1 cellular context compared by ENCODE assay signal in the genomic region with DNA sequence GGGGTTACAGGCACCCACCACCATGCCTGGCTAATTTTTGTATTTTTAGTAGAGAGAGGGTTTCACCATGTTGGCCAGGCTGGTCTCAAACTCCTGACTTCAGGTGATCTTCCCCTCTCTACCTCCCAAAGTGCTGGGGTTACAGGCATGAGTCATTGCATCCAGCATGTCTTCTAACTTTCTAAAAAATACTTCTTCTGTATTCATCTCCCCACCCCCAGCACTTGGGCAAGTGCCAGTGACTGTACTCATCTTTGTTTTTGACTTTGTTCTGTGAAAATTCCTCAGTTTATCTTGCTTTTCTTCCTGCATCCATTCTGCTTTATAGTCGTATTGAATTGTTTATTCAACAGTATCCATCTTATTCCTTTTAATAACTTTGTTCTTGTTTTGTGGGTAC.
TF ChIP-seq lines count a peak whose summit lies in the region.

No MANE protein-coding gene starts in this region.

TF ChIP-seq in WTC11, 78 proteins besides CTCF, POLR2A, EP300 and RAD21 (continued from another document):
- TF ChIP-seq ELF4 (CRISPR knock-in tag; IDR thresholded peaks at IDR 0.05; ENCODE audit: low read depth) (no peak), RELA (CRISPR knock-in tag; IDR thresholded peaks at IDR 0.05; ENCODE audit: borderline replicate concordance) (no peak), RORB (CRISPR knock-in tag; IDR thresholded peaks at IDR 0.05) (no peak), IRF2 (CRISPR knock-in tag; IDR thresholded peaks at IDR 0.05; ENCODE audit: borderline replicate concordance, low read depth) (no peak), CREM (CRISPR knock-in tag; IDR thresholded peaks at IDR 0.05) (no peak), TCF7 (CRISPR knock-in tag; IDR thresholded peaks at IDR 0.05; ENCODE audit: low read depth) (no peak), ZNF219 (CRISPR knock-in tag; IDR thresholded peaks at IDR 0.05; ENCODE audit: borderline replicate concordance) (no peak), FOXJ3 (CRISPR knock-in tag; IDR thresholded peaks at IDR 0.05; ENCODE audit: borderline replicate concordance) (no peak), PRRX2 (CRISPR knock-in tag; IDR thresholded peaks at IDR 0.05) (no peak)
- TF ChIP-seq, protein P1, sequence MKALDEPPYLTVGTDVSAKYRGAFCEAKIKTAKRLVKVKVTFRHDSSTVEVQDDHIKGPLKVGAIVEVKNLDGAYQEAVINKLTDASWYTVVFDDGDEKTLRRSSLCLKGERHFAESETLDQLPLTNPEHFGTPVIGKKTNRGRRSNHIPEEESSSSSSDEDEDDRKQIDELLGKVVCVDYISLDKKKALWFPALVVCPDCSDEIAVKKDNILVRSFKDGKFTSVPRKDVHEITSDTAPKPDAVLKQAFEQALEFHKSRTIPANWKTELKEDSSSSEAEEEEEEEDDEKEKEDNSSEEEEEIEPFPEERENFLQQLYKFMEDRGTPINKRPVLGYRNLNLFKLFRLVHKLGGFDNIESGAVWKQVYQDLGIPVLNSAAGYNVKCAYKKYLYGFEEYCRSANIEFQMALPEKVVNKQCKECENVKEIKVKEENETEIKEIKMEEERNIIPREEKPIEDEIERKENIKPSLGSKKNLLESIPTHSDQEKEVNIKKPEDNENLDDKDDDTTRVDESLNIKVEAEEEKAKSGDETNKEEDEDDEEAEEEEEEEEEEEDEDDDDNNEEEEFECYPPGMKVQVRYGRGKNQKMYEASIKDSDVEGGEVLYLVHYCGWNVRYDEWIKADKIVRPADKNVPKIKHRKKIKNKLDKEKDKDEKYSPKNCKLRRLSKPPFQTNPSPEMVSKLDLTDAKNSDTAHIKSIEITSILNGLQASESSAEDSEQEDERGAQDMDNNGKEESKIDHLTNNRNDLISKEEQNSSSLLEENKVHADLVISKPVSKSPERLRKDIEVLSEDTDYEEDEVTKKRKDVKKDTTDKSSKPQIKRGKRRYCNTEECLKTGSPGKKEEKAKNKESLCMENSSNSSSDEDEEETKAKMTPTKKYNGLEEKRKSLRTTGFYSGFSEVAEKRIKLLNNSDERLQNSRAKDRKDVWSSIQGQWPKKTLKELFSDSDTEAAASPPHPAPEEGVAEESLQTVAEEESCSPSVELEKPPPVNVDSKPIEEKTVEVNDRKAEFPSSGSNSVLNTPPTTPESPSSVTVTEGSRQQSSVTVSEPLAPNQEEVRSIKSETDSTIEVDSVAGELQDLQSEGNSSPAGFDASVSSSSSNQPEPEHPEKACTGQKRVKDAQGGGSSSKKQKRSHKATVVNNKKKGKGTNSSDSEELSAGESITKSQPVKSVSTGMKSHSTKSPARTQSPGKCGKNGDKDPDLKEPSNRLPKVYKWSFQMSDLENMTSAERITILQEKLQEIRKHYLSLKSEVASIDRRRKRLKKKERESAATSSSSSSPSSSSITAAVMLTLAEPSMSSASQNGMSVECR (CRISPR knock-in tag; IDR thresholded peaks at IDR 0.05; ENCODE audit: borderline replicate concordance): no peak
- TF ChIP-seq, protein P2, sequence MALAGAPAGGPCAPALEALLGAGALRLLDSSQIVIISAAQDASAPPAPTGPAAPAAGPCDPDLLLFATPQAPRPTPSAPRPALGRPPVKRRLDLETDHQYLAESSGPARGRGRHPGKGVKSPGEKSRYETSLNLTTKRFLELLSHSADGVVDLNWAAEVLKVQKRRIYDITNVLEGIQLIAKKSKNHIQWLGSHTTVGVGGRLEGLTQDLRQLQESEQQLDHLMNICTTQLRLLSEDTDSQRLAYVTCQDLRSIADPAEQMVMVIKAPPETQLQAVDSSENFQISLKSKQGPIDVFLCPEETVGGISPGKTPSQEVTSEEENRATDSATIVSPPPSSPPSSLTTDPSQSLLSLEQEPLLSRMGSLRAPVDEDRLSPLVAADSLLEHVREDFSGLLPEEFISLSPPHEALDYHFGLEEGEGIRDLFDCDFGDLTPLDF (CRISPR knock-in tag; IDR thresholded peaks at IDR 0.05): no peak
- TF ChIP-seq, protein P3, sequence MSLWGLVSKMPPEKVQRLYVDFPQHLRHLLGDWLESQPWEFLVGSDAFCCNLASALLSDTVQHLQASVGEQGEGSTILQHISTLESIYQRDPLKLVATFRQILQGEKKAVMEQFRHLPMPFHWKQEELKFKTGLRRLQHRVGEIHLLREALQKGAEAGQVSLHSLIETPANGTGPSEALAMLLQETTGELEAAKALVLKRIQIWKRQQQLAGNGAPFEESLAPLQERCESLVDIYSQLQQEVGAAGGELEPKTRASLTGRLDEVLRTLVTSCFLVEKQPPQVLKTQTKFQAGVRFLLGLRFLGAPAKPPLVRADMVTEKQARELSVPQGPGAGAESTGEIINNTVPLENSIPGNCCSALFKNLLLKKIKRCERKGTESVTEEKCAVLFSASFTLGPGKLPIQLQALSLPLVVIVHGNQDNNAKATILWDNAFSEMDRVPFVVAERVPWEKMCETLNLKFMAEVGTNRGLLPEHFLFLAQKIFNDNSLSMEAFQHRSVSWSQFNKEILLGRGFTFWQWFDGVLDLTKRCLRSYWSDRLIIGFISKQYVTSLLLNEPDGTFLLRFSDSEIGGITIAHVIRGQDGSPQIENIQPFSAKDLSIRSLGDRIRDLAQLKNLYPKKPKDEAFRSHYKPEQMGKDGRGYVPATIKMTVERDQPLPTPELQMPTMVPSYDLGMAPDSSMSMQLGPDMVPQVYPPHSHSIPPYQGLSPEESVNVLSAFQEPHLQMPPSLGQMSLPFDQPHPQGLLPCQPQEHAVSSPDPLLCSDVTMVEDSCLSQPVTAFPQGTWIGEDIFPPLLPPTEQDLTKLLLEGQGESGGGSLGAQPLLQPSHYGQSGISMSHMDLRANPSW (CRISPR knock-in tag; conservative IDR thresholded peaks at IDR 0.05; ENCODE audit: low read depth): no peak
TF ChIP-seq in WTC11: peak in this region for 0.
